ENCODE assay signal across 14 cellular contexts in the genomic region with DNA sequence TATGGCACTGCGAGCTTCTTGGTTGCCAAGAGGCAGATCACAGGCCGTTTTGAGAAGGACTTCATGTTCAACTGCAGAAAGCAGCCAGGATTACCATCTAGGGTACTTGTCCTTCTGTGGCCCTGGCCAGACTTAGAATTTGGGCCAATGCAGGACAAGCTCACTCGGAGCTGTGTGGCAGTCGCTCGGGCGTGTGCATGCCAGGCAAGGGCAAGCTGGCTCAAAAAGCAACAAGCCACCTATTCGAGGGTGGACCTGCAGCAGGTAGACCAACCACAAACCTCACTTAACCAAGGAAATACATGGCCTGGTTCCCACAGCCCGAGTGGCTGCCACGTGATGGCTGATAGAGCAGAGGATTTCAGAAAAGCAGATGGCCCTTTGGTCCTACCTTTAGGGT. TPM values are rescaled to one million over a fixed set of nuclear protein-coding genes. Genes with fewer than 3 reads are reported as not detected.
"Had no signal": no experiment of that assay in that cellular context is flagged by ENCODE, and none has a peak within 500 bp of the region (broad histone marks: within the 10 kb centered on the region; RNA-seq: fewer than 3 reads in every experiment).

No MANE protein-coding gene starts in this region.

RNA-seq across cellular contexts. Expression of a gene that starts 39.3 kb away (rescaled TPM):
- total RNA-seq: activated CD4-positive, alpha-beta memory T cell treated with anti-CD3 and anti-CD28 coated beads for 36 hours; activated CD4-positive, alpha-beta memory T cell treated with anti-CD3 and anti-CD28 coated beads, Interleukin-2, amount 10 ng/mL, durations not matched to agents 7 days and 5 days; activated CD4-positive, alpha-beta T cell treated with anti-CD3 and anti-CD28 coated beads for 36 hours; activated CD4-positive, alpha-beta T cell treated with anti-CD3 and anti-CD28 coated beads, Interleukin-2, amount 10 ng/mL, durations not matched to agents 24 days and 14 days; activated CD4-positive, alpha-beta T cell treated with anti-CD3 and anti-CD28 coated beads, Interleukin-2, amount 10 ng/mL, durations not matched to agents 7 days and 5 days; activated CD8-positive, alpha-beta memory T cell treated with anti-CD3 and anti-CD28 coated beads for 36 hours; activated CD8-positive, alpha-beta memory T cell treated with anti-CD3 and anti-CD28 coated beads, Interleukin-2, amount 10 ng/mL, durations not matched to agents 7 days and 5 days; activated CD8-positive, alpha-beta T cell treated with anti-CD3 and anti-CD28 coated beads for 36 hours; activated CD8-positive, alpha-beta T cell treated with anti-CD3 and anti-CD28 coated beads, Interleukin-2, amount 10 ng/mL, durations not matched to agents 7 days and 5 days; T-cell; T-helper 1 cell treated with Interleukin-12 subunit alpha and Interleukin-12 subunit beta and Interleukin-4 antibody, amounts not matched to agents 30 ng/mL and 1 ng/mL, for 36 hours; T-helper 17 cell; T-helper 2 cell treated with Interferon-gamma antibody and Interleukin-4, amounts not matched to agents 100 ng/mL and 5 ng/mL, for 36 hours; WTC11 had no signal
